Comparison of ENCODE assay signal across 19 cellular contexts in genomic region chr22:44137415-44137814, GRCh38. TPM values are rescaled to one million over a fixed set of nuclear protein-coding genes. Genes with fewer than 3 reads are reported as not detected.
DNase-seq lines count a peak whose midpoint lies in the region; ATAC-seq, FAIRE-seq and TF ChIP-seq lines count a peak whose summit lies in the region.
"Had no signal": no experiment of that assay in that cellular context is flagged by ENCODE, and none has a peak within 500 bp of the region (broad histone marks: within the 10 kb centered on the region; RNA-seq: fewer than 3 reads in every experiment).

No MANE protein-coding gene starts in this region.

- ATAC-seq in Right ventricle myocardium superior (ENCODE audit: poor library complexity) (no peak), right cardiac atrium (no peak), GM18498 (IDR thresholded peaks at IDR 0.05; ENCODE audit: unreplicated experiment) (no peak), upper lobe of right lung (no peak)
- ATAC-seq: A549 had no signal

- TF ChIP-seq EP300 in sigmoid colon (IDR thresholded peaks at IDR 0.05): no peak

- no peak overlapping the region for H3K27ac ChIP-seq in right cardiac atrium (ENCODE audit: low read length)
- no peak overlapping the region for H3K27ac ChIP-seq in kidney (ENCODE audit: low read depth in 2 of 2, low read length in 2 of 2)
- H3K27ac ChIP-seq in sigmoid colon: no peak overlapping the region
- H3K27ac ChIP-seq in upper lobe of right lung: no peak overlapping the region
- H3K27ac ChIP-seq: 22Rv1, A549 had no signal

- DNase-seq in Right ventricle myocardium superior (peak; percentile 27), right cardiac atrium (no peak), kidney (peak; percentile 50), sigmoid colon (peak; percentile 33), middle frontal gyrus (ENCODE audit: extremely low spot score, low spot score) (no peak), upper lobe of right lung (no peak)
- DNase-seq: AML-193; CD4-positive, alpha-beta memory T cell; DMS153; DMS79; GDM1; GOT3; H7 had no signal

- FAIRE-seq in kidney (lab: Jason Lieb, UNC): no peak
- FAIRE-seq: A549, GM12892 had no signal

- H3K9me3 ChIP-seq in right cardiac atrium (ENCODE audit: control insufficient read depth, low read length) (peaks cover 3% of the 10 kb centered on the region), kidney (ENCODE audit: control insufficient read depth in 1 of 2, low read length in 2 of 2) (peaks cover 0 to 8% of the 10 kb centered on the region in 2 donors), sigmoid colon (peaks cover 0 to 10% (median 3%) of the 10 kb centered on the region in 4 donors), upper lobe of right lung (peaks cover 10% of the 10 kb centered on the region)

- TF ChIP-seq CTCF in kidney (IDR thresholded peaks at IDR 0.05; ENCODE audit: borderline replicate concordance, extremely low read depth, insufficient read depth) (no peak), sigmoid colon (IDR thresholded peaks at IDR 0.05) (no peak), upper lobe of right lung (IDR thresholded peaks at IDR 0.05) (no peak)

- H3K27me3 ChIP-seq in right cardiac atrium (ENCODE audit: control insufficient read depth, insufficient read depth) (no peaks in the 10 kb centered on the region), sigmoid colon (no peaks in the 10 kb centered on the region), upper lobe of right lung (no peaks in the 10 kb centered on the region)

- no peak overlapping the region for H3K9ac ChIP-seq in kidney (ENCODE audit: low read length in 2 of 2)

- no peaks in the 10 kb centered on the region for H3K4me1 ChIP-seq in right cardiac atrium (ENCODE audit: control insufficient read depth, insufficient read depth, low read length)
- H3K4me1 ChIP-seq in kidney (ENCODE audit: control insufficient read depth in 1 of 2, insufficient read depth in 1 of 2, low read depth in 1 of 2, low read length in 2 of 2): no peaks in the 10 kb centered on the region
- H3K4me1 ChIP-seq in sigmoid colon: peaks cover 0 to 2% (median 1%) of the 10 kb centered on the region in 4 donors
- no peaks in the 10 kb centered on the region for H3K4me1 ChIP-seq in upper lobe of right lung
- H3K4me1 ChIP-seq: A549 had no signal

- H3K4me3 ChIP-seq in right cardiac atrium (ENCODE audit: low read length) (no peak overlapping the region), kidney (ENCODE audit: low read length in 2 of 2) (no peak overlapping the region), sigmoid colon (no peak overlapping the region), upper lobe of right lung (no peak overlapping the region)
- H3K4me3 ChIP-seq: A549 had no signal

- H3K36me3 ChIP-seq in kidney (ENCODE audit: control insufficient read depth in 1 of 2, insufficient read depth in 2 of 2, low read length in 2 of 2): no peaks in the 10 kb centered on the region
- peaks cover 0 to 25% (median 18%) of the 10 kb centered on the region in 4 donors for H3K36me3 ChIP-seq in sigmoid colon
- no peaks in the 10 kb centered on the region for H3K36me3 ChIP-seq in upper lobe of right lung

- no peak for TF ChIP-seq POLR2A in sigmoid colon (IDR thresholded peaks at IDR 0.05)

- WGBS in right cardiac atrium: 97% methylated on average over 3 of the region's 3 CpGs
- WGBS in sigmoid colon, 2 donors: 91 to 97% methylated on average over 3 of the region's 3 CpGs

- intact Hi-C loops in Right ventricle myocardium superior (cut with DNase I) (no loop called here), right cardiac atrium (cut with DNase I) (no loop called here), kidney (cut with DNase I) (no loop called here), sigmoid colon (cut with DNase I) (no loop called here), upper lobe of right lung (cut with DNase I) (no loop called here)

RNA-seq across cellular contexts. Expression of gene PARVG, which starts 43.3 kb away (rescaled TPM):
- total RNA-seq in Right ventricle myocardium superior (3.5 TPM), right cardiac atrium (1 to 10 TPM; 3.1 to 6.4 (median 5.5) TPM), kidney (20.9 TPM), sigmoid colon (10 to 100 TPM in 2 of 4 donors, 1 to 10 TPM in 2; 8.9 to 65.1 (median 12.3) TPM), upper lobe of right lung (65.9 TPM)
- polyA plus RNA-seq in right cardiac atrium (4.3 TPM), kidney (ENCODE audit: insufficient read depth, low read depth, low replicate concordance) (2.5 TPM), sigmoid colon (10 to 100 TPM in 1 of 3 donors, 1 to 10 TPM in 2; 3.0 to 42.5 (median 4.4) TPM)
- total RNA-seq: HT-29 had no signal
- polyA plus RNA-seq: A549, BJ had no signal

Comparison
In these comparisons a context has a peak if more than half of its experiments do, and no peak if none do; other contexts are left out.
1. DNase-seq: peak in Right ventricle myocardium superior (single experiment), kidney (single experiment) and sigmoid colon (single experiment); none in right cardiac atrium (0 of 3), middle frontal gyrus (single experiment) and upper lobe of right lung (single experiment).